ENCODE assay signal across 1 cellular context in the genomic region with DNA sequence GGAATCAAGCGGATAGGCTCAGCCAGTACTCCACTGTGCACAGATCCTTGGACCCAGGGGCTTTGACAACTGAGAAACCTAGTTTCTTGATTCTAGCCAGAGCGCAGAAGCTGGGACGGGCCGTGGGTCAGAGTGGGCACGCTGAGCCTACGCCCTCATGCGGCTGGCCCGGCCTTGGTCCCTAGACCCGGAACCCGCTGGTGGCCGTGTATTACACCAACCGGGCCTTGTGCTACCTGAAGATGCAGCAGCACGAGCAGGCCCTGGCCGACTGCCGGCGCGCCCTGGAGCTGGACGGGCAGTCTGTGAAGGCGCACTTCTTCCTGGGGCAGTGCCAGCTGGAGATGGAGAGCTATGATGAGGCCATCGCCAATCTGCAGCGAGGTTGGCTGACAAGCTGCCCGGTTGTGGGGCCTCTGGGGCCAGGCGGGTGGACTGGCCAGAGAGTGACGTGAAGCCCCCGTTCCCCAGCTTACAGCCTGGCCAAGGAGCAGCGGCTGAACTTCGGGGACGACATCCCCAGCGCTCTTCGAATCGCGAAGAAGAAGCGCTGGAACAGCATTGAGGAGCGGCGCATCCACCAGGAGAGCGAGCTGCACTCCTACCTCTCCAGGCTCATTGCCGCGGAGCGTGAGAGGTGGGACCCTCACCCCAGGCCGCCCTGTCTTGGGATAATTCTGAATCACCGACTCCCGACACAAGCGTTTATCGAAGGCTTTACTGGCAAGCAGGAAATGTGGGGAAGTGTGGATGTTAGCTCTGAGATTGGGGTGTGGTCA.
TF ChIP-seq lines count a peak whose summit lies in the region.

No MANE protein-coding gene starts in this region.

TF ChIP-seq in HCT116, 20 proteins besides CTCF, POLR2A, EP300 and RAD21 (continued from another document):
- TF ChIP-seq, protein P1, sequence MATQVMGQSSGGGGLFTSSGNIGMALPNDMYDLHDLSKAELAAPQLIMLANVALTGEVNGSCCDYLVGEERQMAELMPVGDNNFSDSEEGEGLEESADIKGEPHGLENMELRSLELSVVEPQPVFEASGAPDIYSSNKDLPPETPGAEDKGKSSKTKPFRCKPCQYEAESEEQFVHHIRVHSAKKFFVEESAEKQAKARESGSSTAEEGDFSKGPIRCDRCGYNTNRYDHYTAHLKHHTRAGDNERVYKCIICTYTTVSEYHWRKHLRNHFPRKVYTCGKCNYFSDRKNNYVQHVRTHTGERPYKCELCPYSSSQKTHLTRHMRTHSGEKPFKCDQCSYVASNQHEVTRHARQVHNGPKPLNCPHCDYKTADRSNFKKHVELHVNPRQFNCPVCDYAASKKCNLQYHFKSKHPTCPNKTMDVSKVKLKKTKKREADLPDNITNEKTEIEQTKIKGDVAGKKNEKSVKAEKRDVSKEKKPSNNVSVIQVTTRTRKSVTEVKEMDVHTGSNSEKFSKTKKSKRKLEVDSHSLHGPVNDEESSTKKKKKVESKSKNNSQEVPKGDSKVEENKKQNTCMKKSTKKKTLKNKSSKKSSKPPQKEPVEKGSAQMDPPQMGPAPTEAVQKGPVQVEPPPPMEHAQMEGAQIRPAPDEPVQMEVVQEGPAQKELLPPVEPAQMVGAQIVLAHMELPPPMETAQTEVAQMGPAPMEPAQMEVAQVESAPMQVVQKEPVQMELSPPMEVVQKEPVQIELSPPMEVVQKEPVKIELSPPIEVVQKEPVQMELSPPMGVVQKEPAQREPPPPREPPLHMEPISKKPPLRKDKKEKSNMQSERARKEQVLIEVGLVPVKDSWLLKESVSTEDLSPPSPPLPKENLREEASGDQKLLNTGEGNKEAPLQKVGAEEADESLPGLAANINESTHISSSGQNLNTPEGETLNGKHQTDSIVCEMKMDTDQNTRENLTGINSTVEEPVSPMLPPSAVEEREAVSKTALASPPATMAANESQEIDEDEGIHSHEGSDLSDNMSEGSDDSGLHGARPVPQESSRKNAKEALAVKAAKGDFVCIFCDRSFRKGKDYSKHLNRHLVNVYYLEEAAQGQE (IDR thresholded peaks at IDR 0.05; ENCODE audit: low read depth): no peak
- no peak for TF ChIP-seq EGR1 (IDR thresholded peaks at IDR 0.05; ENCODE audit: low read depth)
